ENCODE assay signal across 9 cellular contexts in the genomic region with DNA sequence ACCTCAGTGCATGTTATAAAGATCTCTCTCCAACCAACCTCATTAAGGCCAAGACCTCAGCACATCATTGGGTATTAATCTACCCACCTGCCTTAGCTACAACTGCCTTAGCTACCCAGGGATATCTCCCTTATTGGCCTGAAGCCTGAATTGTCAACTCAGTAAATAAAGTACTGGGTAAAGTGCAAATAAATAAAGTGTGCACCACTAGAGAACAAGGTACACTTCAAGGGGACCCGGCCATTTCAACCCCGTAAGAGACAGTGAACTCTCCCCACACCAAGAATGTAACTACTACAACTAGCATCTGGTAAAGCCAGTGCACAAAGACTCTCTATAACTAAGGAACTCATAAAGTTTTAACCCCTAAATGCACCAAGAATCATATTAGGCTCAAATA.
"Had no signal": no experiment of that assay in that cellular context is flagged by ENCODE, and none has a peak within 500 bp of the region (broad histone marks: within the 10 kb centered on the region; RNA-seq: fewer than 3 reads in every experiment).

No MANE protein-coding gene starts in this region.

- H3K9ac ChIP-seq: KMS-11 had no signal

- H3K4me2 ChIP-seq: GM23338, KMS-11 had no signal

- H3K27ac Mint-ChIP-seq: GM23338, H9, IgD-negative memory B cell had no signal

- H3K4me3 Mint-ChIP-seq: GM23338, H9, IgD-negative memory B cell had no signal

- H3K4me3 ChIP-seq: GM23338 had no signal

- H2AFZ ChIP-seq: GM23338 had no signal

- FAIRE-seq: H1, H54, HTR-8/SVneo had no signal

- H3K27ac ChIP-seq: KMS-11 had no signal

- H3K27me3 Mint-ChIP-seq: IgD-negative memory B cell had no signal

- H3K4me1 Mint-ChIP-seq: GM23338, H9, IgD-negative memory B cell had no signal

- DNase-seq: H9, HCEC 1CT, KBM-7 had no signal

- ATAC-seq: GM23338 had no signal

- H3K36me3 Mint-ChIP-seq: IgD-negative memory B cell had no signal
